ENCODE assay signal across 8 cellular contexts in genomic region chr6:43768983-43769525, GRCh38. TPM values are rescaled to one million over a fixed set of nuclear protein-coding genes. Genes with fewer than 3 reads are reported as not detected.
DNase-seq lines count a peak whose midpoint lies in the region; FAIRE-seq and TF ChIP-seq lines count a peak whose summit lies in the region.

No MANE protein-coding gene starts in this region.

- FAIRE-seq in RCC 7860 (lab: Jason Lieb, UNC), result no peak

- H3K36me3 ChIP-seq in Caco-2 (ENCODE audit: control insufficient read depth, insufficient read depth, low read length) (peaks cover 7% of the 10 kb centered on the region), OCI-LY7 (ENCODE audit: insufficient read depth, low read length) (no peaks in the 10 kb centered on the region), osteoblast (ENCODE audit: insufficient read depth, low read length) (peaks cover 7% of the 10 kb centered on the region)

- no TSS peak for BruUV-seq in Caco-2 (replicated peaks; lab: Mats Ljungman, UMichigan)
- BruUV-seq in OCI-LY7 (replicated peaks; lab: Mats Ljungman, UMichigan), result no TSS peak

- no peaks in the 10 kb centered on the region for H3K27me3 Mint-ChIP-seq in Caco-2 (ENCODE audit: insufficient read depth, unreplicated experiment)

- H2AFZ ChIP-seq in OCI-LY7 (ENCODE audit: low read length), result no peak overlapping the region
- no peak overlapping the region for H2AFZ ChIP-seq in osteoblast (ENCODE audit: low read length)

- intact Hi-C loops in Caco-2 (cut with micrococcal nuclease; ENCODE audit: unreplicated experiment), result loop anchor here (1.0 to 2.0 kb wide), 6 partner anchors 44 to 310 kb away; no protein-coding TSS in a partner anchor
- intact Hi-C loops in OCI-LY7 (cut with micrococcal nuclease; ENCODE audit: unreplicated experiment), result loop anchor here (1.0 to 5.0 kb wide), 6 partner anchors 45 to 310 kb away; no protein-coding TSS in a partner anchor

- H3K4me2 ChIP-seq in OCI-LY7 (ENCODE audit: low read length) (peak overlapping the region; percentile 95; the same call in 1 of the 2 replicates), osteoblast (ENCODE audit: insufficient read depth, low read length) (peak overlapping the region; percentile 78)

- TF ChIP-seq CTCF in Caco-2 (IDR thresholded peaks at IDR 0.05; ENCODE audit: insufficient read depth in 1 of 2, low read depth in 1 of 2, low read length in 1 of 2, severe bottlenecking in 1 of 2, unreplicated experiment in 1 of 2) (no peak), OCI-LY7 (conservative IDR thresholded peaks at IDR 0.05; ENCODE audit: low read length) (no peak), fibroblast of mammary gland (conservative IDR thresholded peaks at IDR 0.05; ENCODE audit: control insufficient read depth, insufficient read depth, low read depth, low read length) (no peak), osteoblast (IDR thresholded peaks at IDR 0.05; ENCODE audit: extremely low read depth, low read depth, low read length) (no peak)

- H3K27me3 ChIP-seq in Caco-2 (replicated peaks; ENCODE audit: control insufficient read depth, insufficient read depth, low read length) (no peaks in the 10 kb centered on the region), osteoblast (ENCODE audit: insufficient read depth, low read length) (no peaks in the 10 kb centered on the region)

- CTCF ChIA-PET in Caco-2 (lab: Charles Lee), result interaction anchor here (0.6 to 2.7 kb wide), 16 partner anchors 8 to 310 kb away, joined by 3 to 18 read pairs (median 4); partner anchors contain the start of gene MRPS18A
- CTCF ChIA-PET in OCI-LY7 (lab: Charles Lee; ENCODE audit: unreplicated experiment), result interaction anchor here (0.9 to 2.1 kb wide), 3 partner anchors 10 to 99 kb away, joined by 3 to 10 read pairs (median 5); no protein-coding TSS in a partner anchor

- peak overlapping the region; percentile 96 for H3K4me3 Mint-ChIP-seq in Caco-2 (ENCODE audit: unreplicated experiment)

- H3K9me3 ChIP-seq in Caco-2 (no peaks in the 10 kb centered on the region), OCI-LY7 (ENCODE audit: low read length) (no peaks in the 10 kb centered on the region), osteoblast (ENCODE audit: low read depth, low read length) (no peaks in the 10 kb centered on the region)

- H3K27ac Mint-ChIP-seq in Caco-2 (ENCODE audit: unreplicated experiment), result peak overlapping the region; percentile 92

- DNase-seq in Caco-2 (no peak), OCI-LY7 (ENCODE audit: low spot score) (no peak), fibroblast of mammary gland (ENCODE audit: low read depth) (peak; percentile 99), osteoblast (ENCODE audit: insufficient read length, low spot score, missing footprints) (peak; percentile 97), MV-4-11 (lab: John Stamatoyannopoulos, UW) (no peak), RCC 7860 (ENCODE audit: low spot score) (no peak), A172 (ENCODE audit: low spot score) (no peak), NOMO-1 (lab: John Stamatoyannopoulos, UW; ENCODE audit: unreplicated experiment in 2 of 2) (no peak)

- H3K79me2 ChIP-seq in OCI-LY7 (ENCODE audit: insufficient read depth, low read depth, low read length), result no peaks in the 10 kb centered on the region; the same call in 1 of the 2 replicates
- peaks cover 40% of the 10 kb centered on the region for H3K79me2 ChIP-seq in osteoblast (ENCODE audit: insufficient read depth, low read length)

- peaks cover 49% of the 10 kb centered on the region for H3K36me3 Mint-ChIP-seq in Caco-2 (ENCODE audit: insufficient read depth, unreplicated experiment)

- H3K4me1 ChIP-seq in Caco-2 (peaks cover 30% of the 10 kb centered on the region), OCI-LY7 (ENCODE audit: insufficient read depth, low read length, poor library complexity, severe bottlenecking) (peaks cover 23% of the 10 kb centered on the region), osteoblast (ENCODE audit: insufficient read depth, low read length) (peaks cover 31% of the 10 kb centered on the region)

- no peaks in the 10 kb centered on the region for H3K9me3 Mint-ChIP-seq in Caco-2 (ENCODE audit: unreplicated experiment)

- H3K9me2 ChIP-seq in OCI-LY7 (ENCODE audit: insufficient read depth, low read length), result no peaks in the 10 kb centered on the region

- no peak overlapping the region for H3K4me3 ChIP-seq in Caco-2 (ENCODE audit: low read depth, low read length)
- peak overlapping the region; percentile 80 for H3K4me3 ChIP-seq in OCI-LY7 (ENCODE audit: low read depth, low read length, poor library complexity, severe bottlenecking)
- no peak overlapping the region for H3K4me3 ChIP-seq in fibroblast of mammary gland (ENCODE audit: control insufficient read depth, low read depth, low read length)
- peak overlapping the region; percentile 97 for H3K4me3 ChIP-seq in osteoblast (ENCODE audit: insufficient read depth, low read length)

- POLR2A ChIA-PET in Caco-2 (lab: Charles Lee) (interaction anchor here (0.6 to 2.3 kb wide), 8 partner anchors 9 to 1292 kb away, joined by 4 to 19 read pairs (median 7); no protein-coding TSS in a partner anchor), OCI-LY7 (lab: Charles Lee) (interaction anchor here (0.6 to 1.6 kb wide), 3 partner anchors 45 to 1258 kb away, joined by 3 to 6 read pairs (median 4); no protein-coding TSS in a partner anchor)

- peaks cover 24% of the 10 kb centered on the region for H3K4me1 Mint-ChIP-seq in Caco-2 (ENCODE audit: low read depth, unreplicated experiment)

- no peak overlapping the region for H3K27ac ChIP-seq in OCI-LY7 (ENCODE audit: low read depth, low read length, poor library complexity, severe bottlenecking)
- H3K27ac ChIP-seq in osteoblast (ENCODE audit: low read depth, low read length), result peak overlapping the region; percentile 79

- H4K20me1 ChIP-seq in OCI-LY7 (ENCODE audit: insufficient read depth, low read length) (no peaks in the 10 kb centered on the region), osteoblast (ENCODE audit: insufficient read depth, low read length) (peaks cover 28% of the 10 kb centered on the region)

RNA-seq across cellular contexts. Expression of gene VEGFA, which starts 1.0 kb away (rescaled TPM):
- total RNA-seq in Caco-2 (2022) (172 and 174 TPM in 2 replicates), OCI-LY7 (2022) (64.5 and 88.5 TPM in 2 replicates), osteoblast (152 and 193 TPM in 2 replicates)
- total RNA-seq in OCI-LY7 (2014; rRNA removed; shearing (Covaris generic)), result 59.7 and 66.3 TPM in 2 replicates
- 29.0 and 35.2 TPM in 2 replicates for total RNA-seq in A172 (2014; rRNA removed; shearing (Covaris generic))

Comparison
In these comparisons a context has a peak if more than half of its experiments do, and no peak if none do; other contexts are left out.
1. DNase-seq: peak in fibroblast of mammary gland (single experiment) and osteoblast (single experiment); none in Caco-2 (0 of 2), OCI-LY7 (single experiment), MV-4-11 (single experiment), RCC 7860 (single experiment), A172 (single experiment) and NOMO-1 (0 of 2).
2. H3K4me3 ChIP-seq: peak in OCI-LY7 (single experiment) and osteoblast (single experiment); none in Caco-2 (single experiment) and fibroblast of mammary gland (single experiment).